9 cellular contexts compared by ENCODE assay signal in genomic region chr19:46297700-46298476, GRCh38. TPM values are rescaled to one million over a fixed set of nuclear protein-coding genes. Genes with fewer than 3 reads are reported as not detected.
DNase-seq lines count a peak whose midpoint lies in the region; ATAC-seq, FAIRE-seq and TF ChIP-seq lines count a peak whose summit lies in the region.
"Had no signal": no experiment of that assay in that cellular context is flagged by ENCODE, and none has a peak within 500 bp of the region (broad histone marks: within the 10 kb centered on the region; RNA-seq: fewer than 3 reads in every experiment).

No MANE protein-coding gene starts in this region.

- H3K27ac ChIP-seq in endothelial cell of umbilical vein (ENCODE audit: insufficient read depth, low read depth, low read length) (no peak overlapping the region), lung (ENCODE audit: low read depth in 1 of 2, low read length in 1 of 2) (peak overlapping the region; percentile 88 to 95), temporal lobe (ENCODE audit: low read depth, low read length) (peak overlapping the region; percentile 80)

- TF ChIP-seq POLR2A in endothelial cell of umbilical vein (IDR thresholded peaks at IDR 0.05; ENCODE audit: low read depth, low read length) = no peak

- peak overlapping the region in 2 of 3 experiments; percentile 21 to 24 for H3K4me3 ChIP-seq in endothelial cell of umbilical vein (replicated peaks in 1 of 3; ENCODE audit: insufficient read depth in 1 of 3, low read depth in 1 of 3, low read length in 3 of 3)
- H3K4me3 ChIP-seq in lung = peak overlapping the region; percentile 34
- H3K4me3 ChIP-seq in MG63 = no peak overlapping the region

- no peaks in the 10 kb centered on the region for H3K36me3 Mint-ChIP-seq in naive thymus-derived CD8-positive, alpha-beta T cell

- CTCF ChIA-PET in endothelial cell of umbilical vein (lab: Charles Lee) = interaction anchor here (0.6 to 5.9 kb wide), 9 partner anchors 9 to 324 kb away, joined by 3 to 119 read pairs (median 3); partner anchors contain the start of gene PPP5C

- ATAC-seq in lung (ENCODE audit: insufficient read depth, low FRiP score) = no peak
- ATAC-seq in naive thymus-derived CD8-positive, alpha-beta T cell = no peak
- ATAC-seq in GM19463 (IDR thresholded peaks at IDR 0.05; ENCODE audit: unreplicated experiment) = no peak

- H3K9me1 ChIP-seq in endothelial cell of umbilical vein (replicated peaks; ENCODE audit: control insufficient read depth, extremely low read depth, insufficient read depth, low read length) = no peaks in the 10 kb centered on the region

- peaks cover 0 to 2% (median 0%) of the 10 kb centered on the region in 9 donors for H3K9me3 Mint-ChIP-seq in naive thymus-derived CD8-positive, alpha-beta T cell

- H3K4me3 Mint-ChIP-seq in naive thymus-derived CD8-positive, alpha-beta T cell = peak overlapping the region in 1 of 10 donors; percentile 22

- no peaks in the 10 kb centered on the region for H4K20me1 ChIP-seq in endothelial cell of umbilical vein (replicated peaks; ENCODE audit: control insufficient read depth, extremely low read depth, insufficient read depth, low read length)

- no peaks in the 10 kb centered on the region for H3K9me3 ChIP-seq in endothelial cell of umbilical vein (replicated peaks; ENCODE audit: control insufficient read depth, insufficient read depth, low read length)
- H3K9me3 ChIP-seq in lung (ENCODE audit: control insufficient read depth in 2 of 2, insufficient read depth in 1 of 2, low read length in 1 of 2) = peaks cover 0 to 6% of the 10 kb centered on the region in 2 donors
- H3K9me3 ChIP-seq in MG63 = no peaks in the 10 kb centered on the region

- H3K9ac ChIP-seq in endothelial cell of umbilical vein (replicated peaks; ENCODE audit: extremely low read depth, insufficient read depth, low read length) = no peak overlapping the region

- H3K4me2 ChIP-seq in endothelial cell of umbilical vein (ENCODE audit: insufficient read depth, low read length) = peak overlapping the region; percentile 59

- H3K27me3 ChIP-seq in endothelial cell of umbilical vein (ENCODE audit: control insufficient read depth in 2 of 2, insufficient read depth in 2 of 2, low read length in 2 of 2) = peaks cover 0 to 13% of the 10 kb centered on the region in 2 experiments
- no peaks in the 10 kb centered on the region for H3K27me3 ChIP-seq in lung (ENCODE audit: control insufficient read depth, insufficient read depth)
- H3K27me3 ChIP-seq in MG63 = peaks cover 7% of the 10 kb centered on the region; the same call in 1 of the 2 replicates

- WGBS in lung, 2 donors = 28 to 39% methylated on average over 18 of the region's 19 CpGs

- POLR2A ChIA-PET in endothelial cell of umbilical vein (lab: Charles Lee) = interaction anchor here (0.6 kb wide), 2 partner anchors 18 to 168 kb away, joined by 6 read pairs; no protein-coding TSS in a partner anchor
- POLR2A ChIA-PET in naive thymus-derived CD8-positive, alpha-beta T cell (lab: Charles Lee) = no interaction called here

- no peak for FAIRE-seq in endothelial cell of umbilical vein (lab: Jason Lieb, UNC)

- BruUV-seq in endothelial cell of umbilical vein (replicated peaks; lab: Mats Ljungman, UMichigan) = no TSS peak

- H3K27ac Mint-ChIP-seq in naive thymus-derived CD8-positive, alpha-beta T cell = no peak overlapping the region

- no peaks in the 10 kb centered on the region for H3K79me2 ChIP-seq in endothelial cell of umbilical vein (ENCODE audit: control insufficient read depth, insufficient read depth, low read length)

- dilution Hi-C loops in endothelial cell of umbilical vein (cut with MboI; ENCODE audit: extremely low pct_ligation_motif_present, low sequenced_read_pairs) = no loop called here

- H3K4me1 Mint-ChIP-seq in naive thymus-derived CD8-positive, alpha-beta T cell = peaks cover 0 to 20% (median 5%) of the 10 kb centered on the region in 4 donors

- intact Hi-C loops in endothelial cell of umbilical vein (cut with micrococcal nuclease) = loop anchor here (2.0 kb wide), 1 partner anchor 15 kb away; no protein-coding TSS in a partner anchor

- DNase-seq in NCI-H1092 treated with DMSO at 0.1 percent for 48 hours (lab: John Stamatoyannopoulos, UW) (peak; percentile 9), endothelial cell of umbilical vein (ENCODE audit: low read depth, low spot score) (peak; percentile 43), lung (ENCODE audit: low spot score) (peak; percentile 71), MG63 (no peak), HUDEP-2 (lab: John Stamatoyannopoulos, UW; ENCODE audit: unreplicated experiment in 76 of 76) (no peak)
- DNase-seq in naive thymus-derived CD8-positive, alpha-beta T cell = no peak

- peaks cover 38% of the 10 kb centered on the region for H3K4me1 ChIP-seq in endothelial cell of umbilical vein (ENCODE audit: control insufficient read depth, extremely low read depth, insufficient read depth, low read length)
- peaks cover 2 to 27% of the 10 kb centered on the region in 2 donors for H3K4me1 ChIP-seq in lung (ENCODE audit: control insufficient read depth in 2 of 2, insufficient read depth in 2 of 2, low read length in 2 of 2)

- peak in 1 of 2 donors; percentile 49 for TF ChIP-seq CTCF in endothelial cell of umbilical vein (IDR thresholded peaks at IDR 0.05; ENCODE audit: extremely low read depth in 1 of 2, insufficient read depth in 1 of 2, low read depth in 1 of 2, low read length in 2 of 2)
- no peak for TF ChIP-seq CTCF in lung (IDR thresholded peaks at IDR 0.05; ENCODE audit: control extremely low read depth, extremely low read depth)

- no peak overlapping the region for H2AFZ ChIP-seq in endothelial cell of umbilical vein (ENCODE audit: low read depth, low read length)

- H3K36me3 ChIP-seq in endothelial cell of umbilical vein (ENCODE audit: control insufficient read depth in 2 of 2, extremely low read depth in 1 of 2, insufficient read depth in 2 of 2, low read length in 2 of 2) (no peaks in the 10 kb centered on the region), lung (ENCODE audit: control insufficient read depth in 2 of 2, insufficient read depth in 2 of 2, low read length in 2 of 2) (no peaks in the 10 kb centered on the region), MG63 (no peaks in the 10 kb centered on the region)

- H3K27me3 Mint-ChIP-seq in naive thymus-derived CD8-positive, alpha-beta T cell = peaks cover 16 to 51% (median 23%) of the 10 kb centered on the region in 5 donors

TF ChIP-seq in endothelial cell of umbilical vein, 7 proteins besides CTCF, POLR2A, EP300 and RAD21:
- TF ChIP-seq JUN (IDR thresholded peaks at IDR 0.05; ENCODE audit: borderline replicate concordance, insufficient read depth, insufficient read length, low read depth) (no peak), POLR2AphosphoS5 (IDR thresholded peaks at IDR 0.05; ENCODE audit: insufficient read depth, low read depth, low read length) (peak; percentile 34), EZH2 (IDR thresholded peaks at IDR 0.05; ENCODE audit: borderline replicate concordance, low read depth, low read length, severe bottlenecking) (peak; percentile 12)

RNA-seq across cellular contexts. Expression of gene HIF3A, which starts 1.0 kb away (rescaled TPM):
- total RNA-seq in endothelial cell of umbilical vein = 8.1 and 8.5 TPM in 2 replicates
- 5.6 and 8.5 TPM in 2 replicates for polyA plus RNA-seq in endothelial cell of umbilical vein
- polyA plus RNA-seq in endothelial cell of umbilical vein (2011; cell fraction: cytosol; rRNA removed) = 3.4 and 5.3 TPM in 2 replicates
- polyA plus RNA-seq in endothelial cell of umbilical vein (2011; cell fraction: nucleus; rRNA removed) = 14.1 and 15.9 TPM in 2 replicates
- 0.78 and 1.1 TPM in 2 replicates for polyA plus RNA-seq in endothelial cell of umbilical vein (2012)
- 5.6 and 9.1 TPM in 2 replicates for polyA minus RNA-seq in endothelial cell of umbilical vein
- polyA minus RNA-seq in endothelial cell of umbilical vein (2011; cell fraction: cytosol; rRNA and poly(A)+ RNA removed) = 0.31 TPM
- 12.1 and 14.6 TPM in 2 replicates for polyA minus RNA-seq in endothelial cell of umbilical vein (2011; cell fraction: nucleus; rRNA and poly(A)+ RNA removed)
- total RNA-seq in lung = 100 to 1,000 TPM in 1 of 2 donors, 10 to 100 TPM in 1; 85.5 to 315 TPM
- 10 to 100 TPM; 24.1 to 41.3 TPM for polyA plus RNA-seq in lung
- 6.1 TPM for total RNA-seq in temporal lobe
- not detected in 2 replicates for total RNA-seq in MG63 (2014; rRNA removed; shearing (Covaris generic); ENCODE audit: low replicate concordance)
- not detected for total RNA-seq in naive thymus-derived CD8-positive, alpha-beta T cell
- not detected for polyA plus RNA-seq in naive thymus-derived CD8-positive, alpha-beta T cell
- total RNA-seq: T-helper 2 cell treated with Interferon-gamma antibody and Interleukin-4, amounts not matched to agents 100 ng/mL and 5 ng/mL, for 36 hours had no signal

RNA-seq across cellular contexts. Expression of gene PPP5C, which starts 49.0 kb away (rescaled TPM):
- total RNA-seq in endothelial cell of umbilical vein (102 and 114 TPM in 2 replicates), lung (10 to 100 TPM; 52.9 to 69.8 TPM), temporal lobe (42.5 TPM)
- polyA plus RNA-seq in endothelial cell of umbilical vein (157 and 172 TPM in 2 replicates), lung (10 to 100 TPM; 48.5 to 56.4 TPM)
- polyA plus RNA-seq in endothelial cell of umbilical vein (2011; cell fraction: cytosol; rRNA removed) = 176 and 178 TPM in 2 replicates
- polyA plus RNA-seq in endothelial cell of umbilical vein (2011; cell fraction: nucleus; rRNA removed) = 344 and 359 TPM in 2 replicates
- polyA plus RNA-seq in endothelial cell of umbilical vein (2012) = 80.6 and 99.1 TPM in 2 replicates
- polyA minus RNA-seq in endothelial cell of umbilical vein = 147 and 200 TPM in 2 replicates
- polyA minus RNA-seq in endothelial cell of umbilical vein (2011; cell fraction: cytosol; rRNA and poly(A)+ RNA removed) = 52.9 TPM
- 117 and 126 TPM in 2 replicates for polyA minus RNA-seq in endothelial cell of umbilical vein (2011; cell fraction: nucleus; rRNA and poly(A)+ RNA removed)
- 90.7 and 102 TPM in 2 replicates for total RNA-seq in MG63 (2014; rRNA removed; shearing (Covaris generic); ENCODE audit: low replicate concordance)
- 10 to 100 TPM; 47.3 to 47.7 TPM for total RNA-seq in naive thymus-derived CD8-positive, alpha-beta T cell
- 10 to 100 TPM; 20.8 to 35.7 (median 31.0) TPM for polyA plus RNA-seq in naive thymus-derived CD8-positive, alpha-beta T cell

Comparison
In these comparisons a context has a peak if more than half of its experiments do, and no peak if none do; other contexts are left out.
1. DNase-seq: peak in NCI-H1092 treated with DMSO at 0.1 percent for 48 hours (single experiment), endothelial cell of umbilical vein (single experiment) and lung (single experiment); none in MG63 (single experiment), naive thymus-derived CD8-positive, alpha-beta T cell (0 of 10) and HUDEP-2 (0 of 76).